ENCODE assay signal across 1 cellular context in the genomic region with DNA sequence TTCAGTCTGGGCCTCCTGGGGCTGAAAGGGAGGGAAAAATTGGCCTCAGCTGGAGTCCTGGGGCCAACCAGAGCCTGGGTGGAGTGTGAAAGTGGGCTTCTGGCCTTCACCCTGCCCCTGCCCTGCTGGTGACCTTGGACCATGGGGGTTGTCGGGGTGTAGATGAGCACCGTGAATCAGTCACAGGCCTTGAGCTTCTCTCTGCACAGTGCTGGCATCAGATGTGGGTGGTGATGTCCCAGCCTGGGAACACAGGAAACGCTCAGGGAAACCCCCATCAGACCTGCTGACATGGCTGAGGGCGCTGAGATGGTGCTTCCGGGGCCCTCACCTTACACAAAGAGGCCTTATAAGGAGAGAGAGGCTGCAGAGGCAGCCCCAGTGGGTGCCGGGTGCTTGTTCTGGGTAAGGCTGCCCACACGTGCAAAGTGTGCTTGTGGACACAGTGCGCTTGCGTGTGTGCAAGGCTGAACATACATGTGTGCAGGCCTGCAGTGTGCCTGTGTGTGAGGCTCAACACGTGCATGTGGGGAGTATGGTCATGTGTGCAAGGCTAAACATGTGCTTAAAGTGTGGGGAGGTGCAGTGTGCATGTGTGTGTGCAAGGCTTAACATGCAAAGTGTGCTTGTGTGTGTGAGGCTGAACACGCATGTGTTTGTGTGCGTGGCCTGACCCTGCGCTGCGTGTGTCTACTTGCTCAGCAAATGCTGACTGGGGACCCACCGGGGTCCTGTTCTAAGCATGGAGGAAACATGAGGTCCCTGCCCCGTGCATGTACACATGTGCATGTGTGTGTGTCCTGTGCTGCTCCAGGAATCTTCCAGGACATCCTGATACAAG.
TF ChIP-seq lines count a peak whose summit lies in the region.

No MANE protein-coding gene starts in this region.

TF ChIP-seq in HepG2, 621 proteins besides CTCF, POLR2A, EP300 and RAD21 (continued from another document and continues in another):
- TF ChIP-seq, protein P1, sequence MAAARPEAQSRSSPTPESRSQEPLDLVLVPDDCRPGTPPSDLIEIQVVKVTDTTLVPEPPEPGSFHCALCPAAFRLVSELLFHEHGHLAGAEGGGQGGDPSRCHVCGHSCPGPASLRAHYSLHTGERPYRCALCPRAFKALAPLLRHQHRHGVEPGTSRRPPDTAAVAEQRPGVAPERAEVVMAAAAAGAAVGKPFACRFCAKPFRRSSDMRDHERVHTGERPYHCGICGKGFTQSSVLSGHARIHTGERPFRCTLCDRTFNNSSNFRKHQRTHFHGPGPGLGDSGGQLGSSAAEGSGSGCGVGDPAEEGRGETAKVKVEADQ (CRISPR knock-in tag; IDR thresholded peaks at IDR 0.05; ENCODE audit: borderline replicate concordance) = peak; percentile 46; the same call in 1 of the 2 replicates
- TF ChIP-seq ZKSCAN1 (IDR thresholded peaks at IDR 0.05; ENCODE audit: low read length) (0 out of 2 replicates have a peak, but pooled peaks have one; percentile 20), ZNF317 (CRISPR knock-in tag; IDR thresholded peaks at IDR 0.05) (no peak), SALL1 (CRISPR knock-in tag; IDR thresholded peaks at IDR 0.05) (peak; percentile 34), LCORL (IDR thresholded peaks at IDR 0.05) (no peak), LCORL (CRISPR knock-in tag; IDR thresholded peaks at IDR 0.05) (peak; percentile 50; the same call in 1 of the 2 replicates), NCOA5 (CRISPR knock-in tag; IDR thresholded peaks at IDR 0.05) (no peak), MATR3 (CRISPR knock-in tag; IDR thresholded peaks at IDR 0.05) (no peak), BORCS8-MEF2B (CRISPR knock-in tag; IDR thresholded peaks at IDR 0.05) (no peak), ZNF543 (CRISPR knock-in tag; IDR thresholded peaks at IDR 0.05) (0 out of 2 replicates have a peak, but pooled peaks have one; percentile 10), ZSCAN30 (CRISPR knock-in tag; IDR thresholded peaks at IDR 0.05) (no peak), JDP2 (CRISPR knock-in tag; IDR thresholded peaks at IDR 0.05; ENCODE audit: borderline replicate concordance) (no peak), ZNF709 (CRISPR knock-in tag; IDR thresholded peaks at IDR 0.05) (no peak), ZFY (CRISPR knock-in tag; IDR thresholded peaks at IDR 0.05) (peak; percentile 40), ZNF263 (CRISPR knock-in tag; IDR thresholded peaks at IDR 0.05) (peak; percentile 60), HDAC6 (IDR thresholded peaks at IDR 0.05; ENCODE audit: low read depth, low read length) (no peak), ZFP36L1 (CRISPR knock-in tag; IDR thresholded peaks at IDR 0.05) (no peak), YEATS4 (CRISPR knock-in tag; IDR thresholded peaks at IDR 0.05; ENCODE audit: borderline replicate concordance) (0 out of 2 replicates have a peak, but pooled peaks have one; percentile 13), ZSCAN21 (CRISPR knock-in tag; IDR thresholded peaks at IDR 0.05; ENCODE audit: borderline replicate concordance) (0 out of 2 replicates have a peak, but pooled peaks have one; percentile 26), SCMH1 (CRISPR knock-in tag; IDR thresholded peaks at IDR 0.05; ENCODE audit: borderline replicate concordance) (no peak), ZSCAN20 (CRISPR knock-in tag; IDR thresholded peaks at IDR 0.05; ENCODE audit: borderline replicate concordance) (no peak), KLF9 (CRISPR knock-in tag; IDR thresholded peaks at IDR 0.05; ENCODE audit: low read depth) (no peak), ZNF83 (CRISPR knock-in tag; IDR thresholded peaks at IDR 0.05; ENCODE audit: borderline replicate concordance) (no peak), KMT2A (CRISPR knock-in tag; IDR thresholded peaks at IDR 0.05) (no peak), ZMYM4 (CRISPR knock-in tag; IDR thresholded peaks at IDR 0.05) (no peak; the same call in 1 of the 2 replicates), ZNF367 (CRISPR knock-in tag; IDR thresholded peaks at IDR 0.05; ENCODE audit: borderline replicate concordance) (no peak), MTA3 (CRISPR knock-in tag; IDR thresholded peaks at IDR 0.05) (no peak), HNRNPLL (IDR thresholded peaks at IDR 0.05; ENCODE audit: low read depth, low read length, poor library complexity, severe bottlenecking) (no peak)
- TF ChIP-seq, protein P2, sequence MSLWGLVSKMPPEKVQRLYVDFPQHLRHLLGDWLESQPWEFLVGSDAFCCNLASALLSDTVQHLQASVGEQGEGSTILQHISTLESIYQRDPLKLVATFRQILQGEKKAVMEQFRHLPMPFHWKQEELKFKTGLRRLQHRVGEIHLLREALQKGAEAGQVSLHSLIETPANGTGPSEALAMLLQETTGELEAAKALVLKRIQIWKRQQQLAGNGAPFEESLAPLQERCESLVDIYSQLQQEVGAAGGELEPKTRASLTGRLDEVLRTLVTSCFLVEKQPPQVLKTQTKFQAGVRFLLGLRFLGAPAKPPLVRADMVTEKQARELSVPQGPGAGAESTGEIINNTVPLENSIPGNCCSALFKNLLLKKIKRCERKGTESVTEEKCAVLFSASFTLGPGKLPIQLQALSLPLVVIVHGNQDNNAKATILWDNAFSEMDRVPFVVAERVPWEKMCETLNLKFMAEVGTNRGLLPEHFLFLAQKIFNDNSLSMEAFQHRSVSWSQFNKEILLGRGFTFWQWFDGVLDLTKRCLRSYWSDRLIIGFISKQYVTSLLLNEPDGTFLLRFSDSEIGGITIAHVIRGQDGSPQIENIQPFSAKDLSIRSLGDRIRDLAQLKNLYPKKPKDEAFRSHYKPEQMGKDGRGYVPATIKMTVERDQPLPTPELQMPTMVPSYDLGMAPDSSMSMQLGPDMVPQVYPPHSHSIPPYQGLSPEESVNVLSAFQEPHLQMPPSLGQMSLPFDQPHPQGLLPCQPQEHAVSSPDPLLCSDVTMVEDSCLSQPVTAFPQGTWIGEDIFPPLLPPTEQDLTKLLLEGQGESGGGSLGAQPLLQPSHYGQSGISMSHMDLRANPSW (CRISPR knock-in tag; IDR thresholded peaks at IDR 0.05; ENCODE audit: borderline replicate concordance) = no peak; the same call in 1 of the 2 replicates
- TF ChIP-seq, protein P3, sequence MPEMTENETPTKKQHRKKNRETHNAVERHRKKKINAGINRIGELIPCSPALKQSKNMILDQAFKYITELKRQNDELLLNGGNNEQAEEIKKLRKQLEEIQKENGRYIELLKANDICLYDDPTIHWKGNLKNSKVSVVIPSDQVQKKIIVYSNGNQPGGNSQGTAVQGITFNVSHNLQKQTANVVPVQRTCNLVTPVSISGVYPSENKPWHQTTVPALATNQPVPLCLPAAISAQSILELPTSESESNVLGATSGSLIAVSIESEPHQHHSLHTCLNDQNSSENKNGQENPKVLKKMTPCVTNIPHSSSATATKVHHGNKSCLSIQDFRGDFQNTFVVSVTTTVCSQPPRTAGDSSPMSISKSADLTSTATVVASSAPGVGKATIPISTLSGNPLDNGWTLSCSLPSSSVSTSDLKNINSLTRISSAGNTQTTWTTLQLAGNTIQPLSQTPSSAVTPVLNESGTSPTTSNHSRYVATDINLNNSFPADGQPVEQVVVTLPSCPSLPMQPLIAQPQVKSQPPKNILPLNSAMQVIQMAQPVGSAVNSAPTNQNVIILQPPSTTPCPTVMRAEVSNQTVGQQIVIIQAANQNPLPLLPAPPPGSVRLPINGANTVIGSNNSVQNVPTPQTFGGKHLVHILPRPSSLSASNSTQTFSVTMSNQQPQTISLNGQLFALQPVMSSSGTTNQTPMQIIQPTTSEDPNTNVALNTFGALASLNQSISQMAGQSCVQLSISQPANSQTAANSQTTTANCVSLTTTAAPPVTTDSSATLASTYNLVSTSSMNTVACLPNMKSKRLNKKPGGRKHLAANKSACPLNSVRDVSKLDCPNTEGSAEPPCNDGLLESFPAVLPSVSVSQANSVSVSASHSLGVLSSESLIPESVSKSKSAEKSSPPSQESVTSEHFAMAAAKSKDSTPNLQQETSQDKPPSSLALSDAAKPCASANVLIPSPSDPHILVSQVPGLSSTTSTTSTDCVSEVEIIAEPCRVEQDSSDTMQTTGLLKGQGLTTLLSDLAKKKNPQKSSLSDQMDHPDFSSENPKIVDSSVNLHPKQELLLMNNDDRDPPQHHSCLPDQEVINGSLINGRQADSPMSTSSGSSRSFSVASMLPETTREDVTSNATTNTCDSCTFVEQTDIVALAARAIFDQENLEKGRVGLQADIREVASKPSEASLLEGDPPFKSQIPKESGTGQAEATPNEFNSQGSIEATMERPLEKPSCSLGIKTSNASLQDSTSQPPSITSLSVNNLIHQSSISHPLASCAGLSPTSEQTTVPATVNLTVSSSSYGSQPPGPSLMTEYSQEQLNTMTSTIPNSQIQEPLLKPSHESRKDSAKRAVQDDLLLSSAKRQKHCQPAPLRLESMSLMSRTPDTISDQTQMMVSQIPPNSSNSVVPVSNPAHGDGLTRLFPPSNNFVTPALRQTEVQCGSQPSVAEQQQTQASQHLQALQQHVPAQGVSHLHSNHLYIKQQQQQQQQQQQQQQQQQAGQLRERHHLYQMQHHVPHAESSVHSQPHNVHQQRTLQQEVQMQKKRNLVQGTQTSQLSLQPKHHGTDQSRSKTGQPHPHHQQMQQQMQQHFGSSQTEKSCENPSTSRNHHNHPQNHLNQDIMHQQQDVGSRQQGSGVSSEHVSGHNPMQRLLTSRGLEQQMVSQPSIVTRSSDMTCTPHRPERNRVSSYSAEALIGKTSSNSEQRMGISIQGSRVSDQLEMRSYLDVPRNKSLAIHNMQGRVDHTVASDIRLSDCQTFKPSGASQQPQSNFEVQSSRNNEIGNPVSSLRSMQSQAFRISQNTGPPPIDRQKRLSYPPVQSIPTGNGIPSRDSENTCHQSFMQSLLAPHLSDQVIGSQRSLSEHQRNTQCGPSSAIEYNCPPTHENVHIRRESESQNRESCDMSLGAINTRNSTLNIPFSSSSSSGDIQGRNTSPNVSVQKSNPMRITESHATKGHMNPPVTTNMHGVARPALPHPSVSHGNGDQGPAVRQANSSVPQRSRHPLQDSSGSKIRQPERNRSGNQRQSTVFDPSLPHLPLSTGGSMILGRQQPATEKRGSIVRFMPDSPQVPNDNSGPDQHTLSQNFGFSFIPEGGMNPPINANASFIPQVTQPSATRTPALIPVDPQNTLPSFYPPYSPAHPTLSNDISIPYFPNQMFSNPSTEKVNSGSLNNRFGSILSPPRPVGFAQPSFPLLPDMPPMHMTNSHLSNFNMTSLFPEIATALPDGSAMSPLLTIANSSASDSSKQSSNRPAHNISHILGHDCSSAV (CRISPR knock-in tag; IDR thresholded peaks at IDR 0.05; ENCODE audit: borderline replicate concordance) = no peak
- TF ChIP-seq, protein P4, sequence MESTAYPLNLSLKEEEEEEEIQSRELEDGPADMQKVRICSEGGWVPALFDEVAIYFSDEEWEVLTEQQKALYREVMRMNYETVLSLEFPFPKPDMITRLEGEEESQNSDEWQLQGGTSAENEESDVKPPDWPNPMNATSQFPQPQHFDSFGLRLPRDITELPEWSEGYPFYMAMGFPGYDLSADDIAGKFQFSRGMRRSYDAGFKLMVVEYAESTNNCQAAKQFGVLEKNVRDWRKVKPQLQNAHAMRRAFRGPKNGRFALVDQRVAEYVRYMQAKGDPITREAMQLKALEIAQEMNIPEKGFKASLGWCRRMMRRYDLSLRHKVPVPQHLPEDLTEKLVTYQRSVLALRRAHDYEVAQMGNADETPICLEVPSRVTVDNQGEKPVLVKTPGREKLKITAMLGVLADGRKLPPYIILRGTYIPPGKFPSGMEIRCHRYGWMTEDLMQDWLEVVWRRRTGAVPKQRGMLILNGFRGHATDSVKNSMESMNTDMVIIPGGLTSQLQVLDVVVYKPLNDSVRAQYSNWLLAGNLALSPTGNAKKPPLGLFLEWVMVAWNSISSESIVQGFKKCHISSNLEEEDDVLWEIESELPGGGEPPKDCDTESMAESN (CRISPR knock-in tag; conservative IDR thresholded peaks at IDR 0.05) = no peak
- TF ChIP-seq, protein P5, sequence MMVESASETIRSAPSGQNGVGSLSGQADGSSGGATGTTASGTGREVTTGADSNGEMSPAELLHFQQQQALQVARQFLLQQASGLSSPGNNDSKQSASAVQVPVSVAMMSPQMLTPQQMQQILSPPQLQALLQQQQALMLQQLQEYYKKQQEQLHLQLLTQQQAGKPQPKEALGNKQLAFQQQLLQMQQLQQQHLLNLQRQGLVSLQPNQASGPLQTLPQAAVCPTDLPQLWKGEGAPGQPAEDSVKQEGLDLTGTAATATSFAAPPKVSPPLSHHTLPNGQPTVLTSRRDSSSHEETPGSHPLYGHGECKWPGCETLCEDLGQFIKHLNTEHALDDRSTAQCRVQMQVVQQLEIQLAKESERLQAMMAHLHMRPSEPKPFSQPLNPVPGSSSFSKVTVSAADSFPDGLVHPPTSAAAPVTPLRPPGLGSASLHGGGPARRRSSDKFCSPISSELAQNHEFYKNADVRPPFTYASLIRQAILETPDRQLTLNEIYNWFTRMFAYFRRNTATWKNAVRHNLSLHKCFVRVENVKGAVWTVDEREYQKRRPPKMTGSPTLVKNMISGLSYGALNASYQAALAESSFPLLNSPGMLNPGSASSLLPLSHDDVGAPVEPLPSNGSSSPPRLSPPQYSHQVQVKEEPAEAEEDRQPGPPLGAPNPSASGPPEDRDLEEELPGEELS (CRISPR knock-in tag; IDR thresholded peaks at IDR 0.05) = 0 out of 2 replicates have a peak, but pooled peaks have one; percentile 47
- TF ChIP-seq, protein P6, sequence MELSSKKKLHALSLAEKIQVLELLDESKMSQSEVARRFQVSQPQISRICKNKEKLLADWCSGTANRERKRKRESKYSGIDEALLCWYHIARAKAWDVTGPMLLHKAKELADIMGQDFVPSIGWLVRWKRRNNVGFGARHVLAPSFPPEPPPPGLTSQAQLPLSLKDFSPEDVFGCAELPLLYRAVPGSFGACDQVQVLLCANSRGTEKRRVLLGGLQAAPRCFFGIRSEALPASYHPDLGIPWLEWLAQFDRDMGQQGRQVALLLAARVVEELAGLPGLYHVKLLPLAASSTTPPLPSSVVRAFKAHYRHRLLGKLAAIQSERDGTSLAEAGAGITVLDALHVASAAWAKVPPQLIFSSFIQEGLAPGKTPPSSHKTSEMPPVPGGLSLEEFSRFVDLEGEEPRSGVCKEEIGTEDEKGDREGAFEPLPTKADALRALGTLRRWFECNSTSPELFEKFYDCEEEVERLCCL (CRISPR knock-in tag; IDR thresholded peaks at IDR 0.05; ENCODE audit: borderline replicate concordance) = no peak
- TF ChIP-seq, protein P7, sequence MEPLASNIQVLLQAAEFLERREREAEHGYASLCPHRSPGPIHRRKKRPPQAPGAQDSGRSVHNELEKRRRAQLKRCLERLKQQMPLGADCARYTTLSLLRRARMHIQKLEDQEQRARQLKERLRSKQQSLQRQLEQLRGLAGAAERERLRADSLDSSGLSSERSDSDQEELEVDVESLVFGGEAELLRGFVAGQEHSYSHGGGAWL (CRISPR knock-in tag; IDR thresholded peaks at IDR 0.05) = no peak
- TF ChIP-seq, protein P8, sequence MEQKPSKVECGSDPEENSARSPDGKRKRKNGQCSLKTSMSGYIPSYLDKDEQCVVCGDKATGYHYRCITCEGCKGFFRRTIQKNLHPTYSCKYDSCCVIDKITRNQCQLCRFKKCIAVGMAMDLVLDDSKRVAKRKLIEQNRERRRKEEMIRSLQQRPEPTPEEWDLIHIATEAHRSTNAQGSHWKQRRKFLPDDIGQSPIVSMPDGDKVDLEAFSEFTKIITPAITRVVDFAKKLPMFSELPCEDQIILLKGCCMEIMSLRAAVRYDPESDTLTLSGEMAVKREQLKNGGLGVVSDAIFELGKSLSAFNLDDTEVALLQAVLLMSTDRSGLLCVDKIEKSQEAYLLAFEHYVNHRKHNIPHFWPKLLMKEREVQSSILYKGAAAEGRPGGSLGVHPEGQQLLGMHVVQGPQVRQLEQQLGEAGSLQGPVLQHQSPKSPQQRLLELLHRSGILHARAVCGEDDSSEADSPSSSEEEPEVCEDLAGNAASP (CRISPR knock-in tag; IDR thresholded peaks at IDR 0.05; ENCODE audit: borderline replicate concordance) = peak; percentile 49; the same call in 1 of the 2 replicates
